8 cellular contexts compared by ENCODE assay signal in the genomic region with DNA sequence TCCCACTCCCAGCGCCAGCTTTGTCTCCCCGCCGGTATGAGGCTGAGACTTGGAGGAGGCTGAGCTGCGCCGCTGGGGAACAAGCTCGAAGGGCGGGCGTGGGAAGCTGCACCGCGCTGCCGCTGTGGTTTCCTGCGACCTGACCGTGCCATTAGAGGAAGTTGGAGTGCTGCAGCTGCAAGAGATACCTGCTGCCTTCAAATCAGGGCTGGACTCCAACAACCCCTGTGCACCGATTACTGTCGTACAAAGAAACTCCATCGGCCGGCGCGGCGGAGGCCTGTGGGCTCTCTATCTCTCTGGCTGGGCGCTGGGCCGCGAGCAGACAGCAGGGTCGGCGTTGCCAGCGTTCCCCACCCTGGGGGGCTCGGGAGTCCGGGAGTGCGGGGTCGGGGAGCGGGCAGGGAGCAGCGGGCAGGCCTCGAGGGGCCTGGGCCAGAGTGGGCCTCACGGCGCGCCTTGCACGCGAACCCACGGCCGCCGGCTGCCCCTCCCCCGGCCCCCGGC. TPM values are rescaled to one million over a fixed set of nuclear protein-coding genes. Genes with fewer than 3 reads are reported as not detected.
DNase-seq lines count a peak whose midpoint lies in the region; ATAC-seq and TF ChIP-seq lines count a peak whose summit lies in the region.

No MANE protein-coding gene starts in this region.

- intact Hi-C loops in A673 (cut with micrococcal nuclease; ENCODE audit: unreplicated experiment) (loop anchor here (2.0 to 5.0 kb wide), 2 partner anchors 202 to 217 kb away; a partner anchor contains a TSS), lower lobe of right lung (cut with DNase I) (no loop called here)
- intact Hi-C loops in activated CD4-positive, alpha-beta T cell treated with anti-CD3 and anti-CD28 coated beads, Interleukin-2, amount 10 ng/mL, durations not matched to agents 24 days and 14 days (cut with micrococcal nuclease), result loop anchor here (1.0 to 10.0 kb wide), 11 partner anchors 37 to 1242 kb away; a partner anchor contains a TSS
- intact Hi-C loops in dendritic cell treated with granulocyte-macrophage colony-stimulating factor and Interleukin-4, amounts not matched to agents 40 ng/mL and 50 ng/mL, for 4 days (cut with micrococcal nuclease), result loop anchor here (5.0 to 10.0 kb wide), 3 partner anchors 100 to 217 kb away; a partner anchor contains a TSS

- H3K27ac Mint-ChIP-seq in activated CD4-positive, alpha-beta T cell treated with anti-CD3 and anti-CD28 coated beads, Interleukin-2, amount 10 ng/mL, durations not matched to agents 24 days and 14 days, result peak overlapping the region; percentile 87
- peak overlapping the region; percentile 100 for H3K27ac Mint-ChIP-seq in dendritic cell treated with granulocyte-macrophage colony-stimulating factor and Interleukin-4, amounts not matched to agents 40 ng/mL and 50 ng/mL, for 4 days

- H3K9me3 ChIP-seq in A673 (ENCODE audit: low read depth, low read length, poor library complexity, severe bottlenecking) (no peaks in the 10 kb centered on the region), lower lobe of right lung (no peaks in the 10 kb centered on the region)

- peak overlapping the region; percentile 90 for H3K27ac ChIP-seq in A673 (ENCODE audit: low read depth, low read length, poor library complexity, severe bottlenecking)
- H3K27ac ChIP-seq in lower lobe of right lung, result peak overlapping the region; percentile 100

- H3K27me3 ChIP-seq in A673 (replicated peaks; ENCODE audit: insufficient read depth, low read depth, low read length, poor library complexity) (no peaks in the 10 kb centered on the region), lower lobe of right lung (ENCODE audit: low read depth) (no peaks in the 10 kb centered on the region)

- H3K4me3 Mint-ChIP-seq in activated CD4-positive, alpha-beta T cell treated with anti-CD3 and anti-CD28 coated beads, Interleukin-2, amount 10 ng/mL, durations not matched to agents 24 days and 14 days, result peak overlapping the region; percentile 77
- H3K4me3 Mint-ChIP-seq in dendritic cell treated with granulocyte-macrophage colony-stimulating factor and Interleukin-4, amounts not matched to agents 40 ng/mL and 50 ng/mL, for 4 days, result peak overlapping the region; percentile 76

- DNase-seq in A673 (ENCODE audit: low spot score) (peak; percentile 75), NCI-H345 treated with DMSO at 0.1 percent for 48 hours (lab: John Stamatoyannopoulos, UW; ENCODE audit: unreplicated experiment) (peak; percentile 46), lower lobe of right lung (peak; percentile 90)
- DNase-seq in activated CD4-positive, alpha-beta T cell treated with anti-CD3 and anti-CD28 coated beads, Interleukin-2, amount 10 ng/mL, durations not matched to agents 24 days and 14 days, result peak; percentile 90
- peak; percentile 48 to 57 (median 50) for DNase-seq in stimulated activated CD4-positive, alpha-beta T cell treated with anti-CD3 and anti-CD28 coated beads, TNF-alpha, amount 100 ng/mL, for 4 hours (ENCODE audit: low read depth in 3 of 3)

- H3K4me3 ChIP-seq in A673 (ENCODE audit: low read depth, low read length, poor library complexity, severe bottlenecking) (peak overlapping the region; percentile 73), lower lobe of right lung (peak overlapping the region; percentile 80)

- ATAC-seq in GM18858 (IDR thresholded peaks at IDR 0.05; ENCODE audit: unreplicated experiment), result peak; percentile 41
- peak; percentile 54 for ATAC-seq in HG03066 (IDR thresholded peaks at IDR 0.05; ENCODE audit: low read depth, unreplicated experiment)
- peak; percentile 59 to 70 for ATAC-seq in lower lobe of right lung

- POLR2A ChIA-PET in A673 (lab: Charles Lee; ENCODE audit: low non-redundant PET), result interaction anchor here (0.6 kb wide), 1 partner anchor 157 kb away, joined by 5 read pairs; no protein-coding TSS in a partner anchor

- H3K36me3 ChIP-seq in A673 (ENCODE audit: insufficient read depth, low read length, poor library complexity, severe bottlenecking) (no peaks in the 10 kb centered on the region), lower lobe of right lung (no peaks in the 10 kb centered on the region)

- H3K4me1 ChIP-seq in A673 (ENCODE audit: insufficient read depth, low read length, poor library complexity, severe bottlenecking) (peaks cover 7% of the 10 kb centered on the region), lower lobe of right lung (peaks cover 18% of the 10 kb centered on the region)

- no peak for TF ChIP-seq CTCF in A673 (conservative IDR thresholded peaks at IDR 0.05; ENCODE audit: low read depth, low read length)
- no peak for TF ChIP-seq CTCF in lower lobe of right lung (IDR thresholded peaks at IDR 0.05)

- BruUV-seq in A673 (replicated peaks; lab: Mats Ljungman, UMichigan), result no TSS peak

- peaks cover 23% of the 10 kb centered on the region for H3K4me1 Mint-ChIP-seq in activated CD4-positive, alpha-beta T cell treated with anti-CD3 and anti-CD28 coated beads, Interleukin-2, amount 10 ng/mL, durations not matched to agents 24 days and 14 days
- H3K4me1 Mint-ChIP-seq in dendritic cell treated with granulocyte-macrophage colony-stimulating factor and Interleukin-4, amounts not matched to agents 40 ng/mL and 50 ng/mL, for 4 days (ENCODE audit: low read depth), result peaks cover 24% of the 10 kb centered on the region

- peaks cover 17% of the 10 kb centered on the region for H3K27me3 Mint-ChIP-seq in activated CD4-positive, alpha-beta T cell treated with anti-CD3 and anti-CD28 coated beads, Interleukin-2, amount 10 ng/mL, durations not matched to agents 24 days and 14 days
- peaks cover 9% of the 10 kb centered on the region for H3K27me3 Mint-ChIP-seq in dendritic cell treated with granulocyte-macrophage colony-stimulating factor and Interleukin-4, amounts not matched to agents 40 ng/mL and 50 ng/mL, for 4 days

- no peaks in the 10 kb centered on the region for H3K9me3 Mint-ChIP-seq in activated CD4-positive, alpha-beta T cell treated with anti-CD3 and anti-CD28 coated beads, Interleukin-2, amount 10 ng/mL, durations not matched to agents 24 days and 14 days
- no peaks in the 10 kb centered on the region for H3K9me3 Mint-ChIP-seq in dendritic cell treated with granulocyte-macrophage colony-stimulating factor and Interleukin-4, amounts not matched to agents 40 ng/mL and 50 ng/mL, for 4 days

- H3K36me3 Mint-ChIP-seq in activated CD4-positive, alpha-beta T cell treated with anti-CD3 and anti-CD28 coated beads, Interleukin-2, amount 10 ng/mL, durations not matched to agents 24 days and 14 days (ENCODE audit: low read depth), result peaks cover 2% of the 10 kb centered on the region
- peaks cover 28% of the 10 kb centered on the region for H3K36me3 Mint-ChIP-seq in dendritic cell treated with granulocyte-macrophage colony-stimulating factor and Interleukin-4, amounts not matched to agents 40 ng/mL and 50 ng/mL, for 4 days (ENCODE audit: low read depth)

- CTCF ChIA-PET in A673 (lab: Charles Lee), result no interaction called here

RNA-seq across cellular contexts. Expression of a gene that starts 1.2 kb away (rescaled TPM):
- total RNA-seq in A673 (2021), result 47.5 and 51.4 TPM in 2 replicates
- total RNA-seq in activated CD4-positive, alpha-beta T cell treated with anti-CD3 and anti-CD28 coated beads, Interleukin-2, amount 10 ng/mL, durations not matched to agents 24 days and 14 days, result 28.6 and 29.2 TPM in 2 replicates
- total RNA-seq in lower lobe of right lung, result 68.2 TPM

Comparison
In these comparisons a context has a peak if more than half of its experiments do, and no peak if none do; other contexts are left out.
1. Peak in every context shown above with its lines: DNase-seq, ATAC-seq, H3K4me3 ChIP-seq and H3K27ac ChIP-seq.